ENCODE assay signal across 1 cellular context in genomic region chr3:97673357-97673997, GRCh38.
TF ChIP-seq lines count a peak whose summit lies in the region.

No MANE protein-coding gene starts in this region.

TF ChIP-seq in SK-N-SH treated with all-trans-retinoic acid at 6 μM for 48 hours, 23 proteins besides CTCF, POLR2A, EP300 and RAD21 (continued from another document):
- no peak for TF ChIP-seq POU6F1 (CRISPR knock-in tag; IDR thresholded peaks at IDR 0.05; ENCODE audit: borderline replicate concordance, low read depth)
- TF ChIP-seq OSR1 (CRISPR knock-in tag; IDR thresholded peaks at IDR 0.05), result no peak
